In genomic region chr13:20608438-20609020, GRCh38 we compare ENCODE assay signal across 26 cellular contexts. TPM values are rescaled to one million over a fixed set of nuclear protein-coding genes. Genes with fewer than 3 reads are reported as not detected.
DNase-seq lines count a peak whose midpoint lies in the region; ATAC-seq, FAIRE-seq and TF ChIP-seq lines count a peak whose summit lies in the region.
"Had no signal": no experiment of that assay in that cellular context is flagged by ENCODE, and none has a peak within 500 bp of the region (broad histone marks: within the 10 kb centered on the region; RNA-seq: fewer than 3 reads in every experiment).

No MANE protein-coding gene starts in this region.

- DNase-seq in HFFc6 (no peak), astrocyte (ENCODE audit: low read depth) (peak; percentile 24), fibroblast of lung (ENCODE audit: low read depth in 2 of 2) (peak; percentile 13 to 43), osteoblast (ENCODE audit: insufficient read length, low spot score, missing footprints) (peak; percentile 10), NCI-H146 (lab: John Stamatoyannopoulos, UW) (no peak), NCI-H446 (lab: John Stamatoyannopoulos, UW) (no peak)
- no peak for DNase-seq in effector memory CD4-positive, alpha-beta T cell
- DNase-seq: activated CD8-positive, alpha-beta T cell treated with anti-CD3 and anti-CD28 coated beads, Interleukin-2, amount 10 ng/mL, durations not matched to agents 7 days and 5 days; activated gamma-delta T cell; activated T-cell treated with anti-CD3 and anti-CD28 coated beads for 4 hours; cortex of kidney; left ventricle myocardium inferior; naive thymus-derived CD8-positive, alpha-beta T cell; NCI-H1436; NCI-H510A treated with DMSO at 0.1 percent for 48 hours; ovary; Peyer's patch; right cardiac atrium; SJCRH30; stimulated activated naive CD4-positive, alpha-beta T cell treated with Interleukin-2 at 50 U/mL for 16 hours; T-cell had no signal

- no peak overlapping the region for H3K4me3 ChIP-seq in astrocyte (ENCODE audit: insufficient read depth, low read depth, low read length)
- no peak overlapping the region for H3K4me3 ChIP-seq in fibroblast of lung (replicated peaks in 1 of 4; ENCODE audit: control extremely low read depth in 1 of 4, insufficient read depth in 1 of 4, low read depth in 3 of 4, low read length in 4 of 4)
- H3K4me3 ChIP-seq in osteoblast (ENCODE audit: insufficient read depth, low read length), result no peak overlapping the region
- no peak overlapping the region for H3K4me3 ChIP-seq in effector memory CD4-positive, alpha-beta T cell (ENCODE audit: insufficient read depth, low read depth, low read length, poor library complexity, severe bottlenecking)
- H3K4me3 ChIP-seq: left ventricle myocardium inferior, ovary, Peyer's patch, SJCRH30, tibial nerve had no signal

- no peaks in the 10 kb centered on the region for H3K27me3 Mint-ChIP-seq in HFFc6 (ENCODE audit: insufficient read depth)
- H3K27me3 Mint-ChIP-seq in astrocyte (ENCODE audit: low read depth, unreplicated experiment), result no peaks in the 10 kb centered on the region
- H3K27me3 Mint-ChIP-seq: naive thymus-derived CD8-positive, alpha-beta T cell; T-cell had no signal

- H3K27ac ChIP-seq in astrocyte (ENCODE audit: low read depth, low read length) (peak overlapping the region; percentile 53), fibroblast of lung (ENCODE audit: insufficient read depth, low read length) (no peak overlapping the region), osteoblast (ENCODE audit: low read depth, low read length) (peak overlapping the region; percentile 68)
- H3K27ac ChIP-seq in effector memory CD4-positive, alpha-beta T cell (ENCODE audit: insufficient read depth, low read length, poor library complexity, severe bottlenecking), result no peak overlapping the region
- H3K27ac ChIP-seq: C4-2B, left ventricle myocardium inferior, ovary, Peyer's patch, SJCRH30 had no signal

- H3K4me1 Mint-ChIP-seq in HFFc6 (ENCODE audit: low read depth), result peaks cover 21% of the 10 kb centered on the region
- H3K4me1 Mint-ChIP-seq in astrocyte (ENCODE audit: low read depth, unreplicated experiment), result no peaks in the 10 kb centered on the region
- H3K4me1 Mint-ChIP-seq: T-cell had no signal

- H3K9me3 Mint-ChIP-seq in HFFc6 (no peaks in the 10 kb centered on the region), astrocyte (ENCODE audit: unreplicated experiment) (peaks cover 2% of the 10 kb centered on the region)
- H3K9me3 Mint-ChIP-seq: naive thymus-derived CD8-positive, alpha-beta T cell; T-cell had no signal

- H3K27ac Mint-ChIP-seq in HFFc6 (peak overlapping the region; percentile 63), astrocyte (ENCODE audit: unreplicated experiment) (no peak overlapping the region)
- H3K27ac Mint-ChIP-seq: activated CD8-positive, alpha-beta T cell treated with anti-CD3 and anti-CD28 coated beads, Interleukin-2, amount 10 ng/mL, durations not matched to agents 7 days and 5 days; T-cell had no signal

- no peaks in the 10 kb centered on the region for H3K9me3 ChIP-seq in astrocyte (ENCODE audit: insufficient read depth, low read depth, low read length)
- no peaks in the 10 kb centered on the region for H3K9me3 ChIP-seq in fibroblast of lung (ENCODE audit: control insufficient read depth, insufficient read depth, low read depth, low read length)
- no peaks in the 10 kb centered on the region for H3K9me3 ChIP-seq in osteoblast (ENCODE audit: low read depth, low read length)
- H3K9me3 ChIP-seq in effector memory CD4-positive, alpha-beta T cell (ENCODE audit: control insufficient read depth, low read length), result no peaks in the 10 kb centered on the region
- H3K9me3 ChIP-seq: left ventricle myocardium inferior, ovary, Peyer's patch, SJCRH30, tibial nerve had no signal

- H4K20me1 ChIP-seq in astrocyte (ENCODE audit: insufficient read depth, low read length) (peaks cover 8% of the 10 kb centered on the region), fibroblast of lung (ENCODE audit: control insufficient read depth, extremely low read depth, insufficient read depth, low read length) (no peaks in the 10 kb centered on the region), osteoblast (ENCODE audit: insufficient read depth, low read length) (no peaks in the 10 kb centered on the region)

- H3K9ac ChIP-seq in astrocyte (ENCODE audit: low read length), result peak overlapping the region; percentile 42
- H3K9ac ChIP-seq in fibroblast of lung (ENCODE audit: insufficient read depth, low read length), result no peak overlapping the region

- H3K4me2 ChIP-seq in astrocyte (ENCODE audit: low read length), result peak overlapping the region; percentile 42
- no peak overlapping the region for H3K4me2 ChIP-seq in fibroblast of lung (ENCODE audit: extremely low read depth, insufficient read depth, low read length)
- H3K4me2 ChIP-seq in osteoblast (ENCODE audit: insufficient read depth, low read length), result peak overlapping the region; percentile 66

- H3K27me3 ChIP-seq in astrocyte (ENCODE audit: insufficient read depth, low read length) (no peaks in the 10 kb centered on the region), fibroblast of lung (ENCODE audit: control insufficient read depth, insufficient read depth, low read length) (no peaks in the 10 kb centered on the region), osteoblast (ENCODE audit: insufficient read depth, low read length) (no peaks in the 10 kb centered on the region)
- H3K27me3 ChIP-seq in effector memory CD4-positive, alpha-beta T cell (replicated peaks; ENCODE audit: control insufficient read depth, insufficient read depth, low read length, poor library complexity, severe bottlenecking), result no peaks in the 10 kb centered on the region
- H3K27me3 ChIP-seq: ovary, Peyer's patch, SJCRH30, tibial nerve had no signal

- TF ChIP-seq CTCF in HFFc6 (IDR thresholded peaks at IDR 0.05) (no peak), astrocyte (IDR thresholded peaks at IDR 0.05; ENCODE audit: insufficient read depth, low read depth, low read length) (no peak), fibroblast of lung (conservative IDR thresholded peaks at IDR 0.05 in 1 of 2, IDR thresholded peaks at IDR 0.05 in 1 of 2; ENCODE audit: low read depth in 1 of 2, low read length in 2 of 2) (no peak), osteoblast (IDR thresholded peaks at IDR 0.05; ENCODE audit: extremely low read depth, low read depth, low read length) (no peak)

- H3K4me1 ChIP-seq in astrocyte (ENCODE audit: insufficient read depth, low read length), result peaks cover 12% of the 10 kb centered on the region
- no peaks in the 10 kb centered on the region for H3K4me1 ChIP-seq in fibroblast of lung (ENCODE audit: control insufficient read depth, extremely low read depth, insufficient read depth, low read length)
- peaks cover 10% of the 10 kb centered on the region for H3K4me1 ChIP-seq in osteoblast (ENCODE audit: insufficient read depth, low read length)
- H3K4me1 ChIP-seq in effector memory CD4-positive, alpha-beta T cell (ENCODE audit: control insufficient read depth, insufficient read depth, low read length, poor library complexity, severe bottlenecking), result no peaks in the 10 kb centered on the region
- H3K4me1 ChIP-seq: left ventricle myocardium inferior, Peyer's patch, SJCRH30, tibial nerve had no signal

- H3K4me3 Mint-ChIP-seq in HFFc6, result peak overlapping the region; percentile 19
- H3K4me3 Mint-ChIP-seq in astrocyte (ENCODE audit: unreplicated experiment), result no peak overlapping the region
- H3K4me3 Mint-ChIP-seq: activated CD8-positive, alpha-beta T cell treated with anti-CD3 and anti-CD28 coated beads, Interleukin-2, amount 10 ng/mL, durations not matched to agents 7 days and 5 days; naive thymus-derived CD8-positive, alpha-beta T cell; T-cell had no signal

- no peak for FAIRE-seq in astrocyte (lab: Jason Lieb, UNC)
- FAIRE-seq: GM12892 had no signal

- H3K36me3 Mint-ChIP-seq in HFFc6 (ENCODE audit: low read depth) (peaks cover 15% of the 10 kb centered on the region), astrocyte (ENCODE audit: low read depth, unreplicated experiment) (peaks cover 22% of the 10 kb centered on the region)

- no peak for ATAC-seq in HG03025 (IDR thresholded peaks at IDR 0.05; ENCODE audit: low FRiP score, unreplicated experiment)
- ATAC-seq: activated CD8-positive, alpha-beta T cell treated with anti-CD3 and anti-CD28 coated beads, Interleukin-2, amount 10 ng/mL, durations not matched to agents 7 days and 5 days; HCT116; naive thymus-derived CD8-positive, alpha-beta T cell; T-cell had no signal

- H3K36me3 ChIP-seq in astrocyte (ENCODE audit: insufficient read depth, low read length) (no peaks in the 10 kb centered on the region), fibroblast of lung (ENCODE audit: control insufficient read depth, insufficient read depth, low read length) (peaks cover 4% of the 10 kb centered on the region), osteoblast (ENCODE audit: insufficient read depth, low read length) (peaks cover 10% of the 10 kb centered on the region)
- no peaks in the 10 kb centered on the region for H3K36me3 ChIP-seq in effector memory CD4-positive, alpha-beta T cell (ENCODE audit: control insufficient read depth, insufficient read depth, low read length)
- H3K36me3 ChIP-seq: ovary, SJCRH30 had no signal

- no peaks in the 10 kb centered on the region for H3K79me2 ChIP-seq in astrocyte (ENCODE audit: insufficient read depth, low read length)
- H3K79me2 ChIP-seq in fibroblast of lung (ENCODE audit: control insufficient read depth, insufficient read depth, low read length), result no peaks in the 10 kb centered on the region
- no peaks in the 10 kb centered on the region for H3K79me2 ChIP-seq in osteoblast (ENCODE audit: insufficient read depth, low read length)

- H2AFZ ChIP-seq in astrocyte (ENCODE audit: low read depth, low read length) (no peak overlapping the region), fibroblast of lung (ENCODE audit: low read length) (no peak overlapping the region), osteoblast (ENCODE audit: low read length) (peak overlapping the region; percentile 44)

RNA-seq across cellular contexts. Expression of gene IFT88, which starts 41.6 kb away (rescaled TPM):
- total RNA-seq in HFFc6 (2021; fragmentation: NEBNext Ultra II Directional; extraction: Animal tissue kit (Norgen Biotek cat#: 25700)), result 1 to 10 TPM; 8.2 to 9.5 (median 9.0) TPM
- total RNA-seq in astrocyte, result 7.6 and 8.0 TPM in 2 replicates
- 17.5 and 18.2 TPM in 2 replicates for total RNA-seq in fibroblast of lung
- 8.6 and 9.3 TPM in 2 replicates for polyA plus RNA-seq in fibroblast of lung
- 7.7 and 7.9 TPM in 2 replicates for polyA plus RNA-seq in fibroblast of lung (2012)
- 1.1 TPM in 2 replicates for polyA minus RNA-seq in fibroblast of lung (ENCODE audit: low replicate concordance)
- total RNA-seq in osteoblast, result 20.3 and 20.9 TPM in 2 replicates

Comparison
In these comparisons a context has a peak if more than half of its experiments do, and no peak if none do; other contexts are left out.
1. DNase-seq: peak in astrocyte (single experiment), fibroblast of lung (2 of 2) and osteoblast (single experiment); none in HFFc6 (single experiment), NCI-H146 (single experiment), NCI-H446 (0 of 2) and effector memory CD4-positive, alpha-beta T cell (0 of 3).
2. H3K27ac ChIP-seq: peak in astrocyte (single experiment) and osteoblast (single experiment); none in fibroblast of lung (single experiment) and effector memory CD4-positive, alpha-beta T cell (single experiment).